Comparison of ENCODE assay signal across 37 cellular contexts in the genomic region with DNA sequence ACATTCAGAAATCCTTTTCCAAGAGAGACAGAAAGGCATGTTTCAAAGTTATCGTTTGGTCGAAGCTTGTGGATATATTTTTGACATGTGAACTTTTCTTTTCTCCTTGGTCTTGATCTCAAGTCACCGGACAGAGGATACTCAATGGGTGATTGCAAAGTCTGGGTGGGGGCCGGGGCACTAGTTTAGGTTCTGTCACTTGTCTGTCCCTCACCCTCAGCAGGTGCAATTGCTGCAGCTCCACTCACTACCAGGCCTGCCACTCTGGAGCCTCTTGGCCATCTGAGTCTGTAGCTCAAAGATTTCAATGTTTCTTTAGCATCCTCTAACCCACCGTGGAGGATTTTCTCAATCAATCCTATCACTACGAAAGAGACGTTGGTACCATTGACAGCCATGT.
"Had no signal": no experiment of that assay in that cellular context is flagged by ENCODE, and none has a peak within 500 bp of the region (broad histone marks: within the 10 kb centered on the region; RNA-seq: fewer than 3 reads in every experiment).

No MANE protein-coding gene starts in this region.

- H3K27me3 Mint-ChIP-seq: activated naive CD4-positive, alpha-beta T cell treated with anti-CD3 and anti-CD28 coated beads, Interleukin-2, amount 10 ng/mL, durations not matched to agents 7 days and 5 days had no signal

- H3K27me3 ChIP-seq: adrenal gland, ascending aorta, body of pancreas, brain microvascular endothelial cell, cardiac muscle cell had no signal

- DNase-seq: activated effector memory CD4-positive, alpha-beta T cell treated with anti-CD3 and anti-CD28 coated beads, Interleukin-2, amount 50 U/mL, for 16 hours; activated effector memory CD4-positive, alpha-beta T cell treated with Interleukin-2 at 50 U/mL for 16 hours; activated gamma-delta T cell; activated gamma-delta T cell treated with Interleukin-2 at 50 U/mL for 16 hours; activated naive CD4-positive, alpha-beta T cell; activated naive CD4-positive, alpha-beta T cell treated with anti-CD3 and anti-CD28 coated beads for 36 hours; activated naive CD4-positive, alpha-beta T cell treated with anti-CD3 and anti-CD28 coated beads, Interleukin-2, amount 10 ng/mL, durations not matched to agents 7 days and 5 days; activated naive CD4-positive, alpha-beta T cell treated with anti-CD3 and anti-CD28 coated beads, Interleukin-2, amount 50 U/mL, for 16 hours; activated naive CD4-positive, alpha-beta T cell treated with Interleukin-2 at 50 U/mL for 16 hours; activated naive CD8-positive, alpha-beta T cell treated with anti-CD3 and anti-CD28 coated beads for 36 hours; activated naive CD8-positive, alpha-beta T cell treated with anti-CD3 and anti-CD28 coated beads, Interleukin-2, amount 10 ng/mL, durations not matched to agents 7 days and 5 days; activated naive CD8-positive, alpha-beta T cell treated with anti-CD3 and anti-CD28 coated beads, Interleukin-2, amount 50 U/mL, for 24 hours; activated T-cell treated with anti-CD3 and anti-CD28 coated beads, Interleukin-2, amount 50 U/mL, for 1 hour; activated T-cell treated with anti-CD3 and anti-CD28 coated beads, Interleukin-2, amount 50 U/mL, for 24 hours; activated T-cell treated with anti-CD3 and anti-CD28 coated beads, Interleukin-2, amount 50 U/mL, for 4 hours; activated T-cell treated with anti-CD3 and anti-CD28 coated beads, Interleukin-2, amount 50 U/mL, for 48 hours; activated T-cell treated with anti-CD3 and anti-CD28 coated beads, Interleukin-2, amount 50 U/mL, for 72 hours; adrenal gland; amniotic stem cell; amygdala; anterior cingulate cortex; body of pancreas; brain microvascular endothelial cell; caudate nucleus; central memory CD4-positive, alpha-beta T cell; cerebellar nuclear complex had no signal

- H3K27ac ChIP-seq: adrenal gland, ascending aorta, body of pancreas, brain microvascular endothelial cell, breast epithelium, cardiac muscle cell had no signal

- H3K27ac Mint-ChIP-seq: activated naive CD4-positive, alpha-beta T cell treated with anti-CD3 and anti-CD28 coated beads for 36 hours; activated naive CD4-positive, alpha-beta T cell treated with anti-CD3 and anti-CD28 coated beads, Interleukin-2, amount 10 ng/mL, durations not matched to agents 7 days and 5 days; activated naive CD4-positive, alpha-beta T cell treated with anti-CD3 and anti-CD28 coated beads, Interleukin-2, amount 50 U/mL, for 24 hours; activated naive CD4-positive, alpha-beta T cell treated with anti-CD3 and anti-CD28 coated beads, Interleukin-2, amount 50 U/mL, for 72 hours; activated naive CD8-positive, alpha-beta T cell; activated naive CD8-positive, alpha-beta T cell treated with anti-CD3 and anti-CD28 coated beads for 36 hours; activated naive CD8-positive, alpha-beta T cell treated with anti-CD3 and anti-CD28 coated beads, Interleukin-2, amount 10 ng/mL, durations not matched to agents 7 days and 5 days; activated naive CD8-positive, alpha-beta T cell treated with anti-CD3 and anti-CD28 coated beads, Interleukin-2, amount 50 U/mL, for 24 hours; activated T-cell treated with anti-CD3 and anti-CD28 coated beads, Interleukin-2, amount 50 U/mL, for 24 hours; activated T-cell treated with anti-CD3 and anti-CD28 coated beads, Interleukin-2, amount 50 U/mL, for 72 hours; activated T-helper 1 cell treated with anti-CD3 and anti-CD28 coated beads, Interleukin-12 subunit alpha, Interleukin-12 subunit beta, Interleukin-2, Interleukin-4 antibody, amounts not matched to agents 30 ng/mL and 10 ng/mL and 1 ng/mL, durations not matched to agents 14 hours and 24 hours and 36 hours; activated T-helper 17 cell treated with anti-CD3 and anti-CD28 coated beads, Interleukin-2, amount 50 U/mL, for 72 hours; activated T-helper 2 cell treated with anti-CD3 and anti-CD28 coated beads, Interferon-gamma antibody, Interleukin-2, Interleukin-4, amounts not matched to agents 10 μg/mL and 5 μg/mL and 100 μg/mL, durations not matched to agents 14 hours and 24 hours and 36 hours had no signal

- H3K4me3 ChIP-seq: adrenal gland, ascending aorta, body of pancreas, breast epithelium, cardiac muscle cell had no signal

- H3K36me3 Mint-ChIP-seq: activated naive CD4-positive, alpha-beta T cell treated with anti-CD3 and anti-CD28 coated beads, Interleukin-2, amount 10 ng/mL, durations not matched to agents 7 days and 5 days; activated naive CD4-positive, alpha-beta T cell treated with anti-CD3 and anti-CD28 coated beads, Interleukin-2, amount 50 U/mL, for 24 hours; activated naive CD4-positive, alpha-beta T cell treated with anti-CD3 and anti-CD28 coated beads, Interleukin-2, amount 50 U/mL, for 72 hours; activated naive CD8-positive, alpha-beta T cell; activated naive CD8-positive, alpha-beta T cell treated with anti-CD3 and anti-CD28 coated beads for 36 hours; activated naive CD8-positive, alpha-beta T cell treated with anti-CD3 and anti-CD28 coated beads, Interleukin-2, amount 10 ng/mL, durations not matched to agents 7 days and 5 days; brain had no signal

- H3K9me3 ChIP-seq: adrenal gland, ascending aorta, body of pancreas, breast epithelium had no signal

- H3K4me3 Mint-ChIP-seq: activated naive CD4-positive, alpha-beta T cell treated with anti-CD3 and anti-CD28 coated beads for 36 hours; activated naive CD4-positive, alpha-beta T cell treated with anti-CD3 and anti-CD28 coated beads, Interleukin-2, amount 10 ng/mL, durations not matched to agents 7 days and 5 days; activated naive CD4-positive, alpha-beta T cell treated with anti-CD3 and anti-CD28 coated beads, Interleukin-2, amount 50 U/mL, for 24 hours; activated naive CD8-positive, alpha-beta T cell; activated naive CD8-positive, alpha-beta T cell treated with anti-CD3 and anti-CD28 coated beads for 36 hours; activated naive CD8-positive, alpha-beta T cell treated with anti-CD3 and anti-CD28 coated beads, Interleukin-2, amount 10 ng/mL, durations not matched to agents 7 days and 5 days; activated naive CD8-positive, alpha-beta T cell treated with anti-CD3 and anti-CD28 coated beads, Interleukin-2, amount 50 U/mL, for 24 hours; activated T-cell treated with anti-CD3 and anti-CD28 coated beads, Interleukin-2, amount 50 U/mL, for 24 hours; activated T-cell treated with anti-CD3 and anti-CD28 coated beads, Interleukin-2, amount 50 U/mL, for 4 hours; activated T-cell treated with anti-CD3 and anti-CD28 coated beads, Interleukin-2, amount 50 U/mL, for 72 hours; activated T-helper 1 cell treated with anti-CD3 and anti-CD28 coated beads, Interleukin-12 subunit alpha, Interleukin-12 subunit beta, Interleukin-2, Interleukin-4 antibody, amounts not matched to agents 30 ng/mL and 10 ng/mL and 1 ng/mL, durations not matched to agents 14 hours and 24 hours and 36 hours; activated T-helper 17 cell treated with anti-CD3 and anti-CD28 coated beads, Interleukin-2, amount 50 U/mL, for 72 hours; brain; central memory CD8-positive, alpha-beta T cell had no signal

- H3K9me3 Mint-ChIP-seq: activated naive CD4-positive, alpha-beta T cell treated with anti-CD3 and anti-CD28 coated beads for 36 hours; activated naive CD4-positive, alpha-beta T cell treated with anti-CD3 and anti-CD28 coated beads, Interleukin-2, amount 10 ng/mL, durations not matched to agents 7 days and 5 days; activated naive CD4-positive, alpha-beta T cell treated with anti-CD3 and anti-CD28 coated beads, Interleukin-2, amount 50 U/mL, for 24 hours; activated naive CD4-positive, alpha-beta T cell treated with anti-CD3 and anti-CD28 coated beads, Interleukin-2, amount 50 U/mL, for 72 hours; activated naive CD8-positive, alpha-beta T cell treated with anti-CD3 and anti-CD28 coated beads for 36 hours; activated naive CD8-positive, alpha-beta T cell treated with anti-CD3 and anti-CD28 coated beads, Interleukin-2, amount 10 ng/mL, durations not matched to agents 7 days and 5 days; activated naive CD8-positive, alpha-beta T cell treated with anti-CD3 and anti-CD28 coated beads, Interleukin-2, amount 50 U/mL, for 24 hours; activated T-cell treated with anti-CD3 and anti-CD28 coated beads, Interleukin-2, amount 50 U/mL, for 24 hours; activated T-cell treated with anti-CD3 and anti-CD28 coated beads, Interleukin-2, amount 50 U/mL, for 4 hours; activated T-cell treated with anti-CD3 and anti-CD28 coated beads, Interleukin-2, amount 50 U/mL, for 72 hours; activated T-helper 1 cell treated with anti-CD3 and anti-CD28 coated beads, Interleukin-12 subunit alpha, Interleukin-12 subunit beta, Interleukin-2, Interleukin-4 antibody, amounts not matched to agents 30 ng/mL and 10 ng/mL and 1 ng/mL, durations not matched to agents 14 hours and 24 hours and 36 hours; activated T-helper 17 cell treated with anti-CD3 and anti-CD28 coated beads, Interleukin-2, amount 50 U/mL, for 72 hours; activated T-helper 2 cell treated with anti-CD3 and anti-CD28 coated beads, Interferon-gamma antibody, Interleukin-2, Interleukin-4, amounts not matched to agents 10 μg/mL and 5 μg/mL and 100 μg/mL, durations not matched to agents 14 hours and 24 hours and 36 hours; central memory CD8-positive, alpha-beta T cell had no signal

- H3K4me1 ChIP-seq: adrenal gland, ascending aorta, body of pancreas, breast epithelium had no signal

- H3K36me3 ChIP-seq: adrenal gland, ascending aorta, brain microvascular endothelial cell, breast epithelium, cardiac muscle cell had no signal

- H3K4me1 Mint-ChIP-seq: activated naive CD4-positive, alpha-beta T cell treated with anti-CD3 and anti-CD28 coated beads, Interleukin-2, amount 10 ng/mL, durations not matched to agents 7 days and 5 days; activated naive CD4-positive, alpha-beta T cell treated with anti-CD3 and anti-CD28 coated beads, Interleukin-2, amount 50 U/mL, for 24 hours; activated naive CD8-positive, alpha-beta T cell treated with anti-CD3 and anti-CD28 coated beads for 36 hours; activated naive CD8-positive, alpha-beta T cell treated with anti-CD3 and anti-CD28 coated beads, Interleukin-2, amount 10 ng/mL, durations not matched to agents 7 days and 5 days; activated naive CD8-positive, alpha-beta T cell treated with anti-CD3 and anti-CD28 coated beads, Interleukin-2, amount 50 U/mL, for 24 hours; activated T-helper 17 cell treated with anti-CD3 and anti-CD28 coated beads, Interleukin-2, amount 50 U/mL, for 72 hours; central memory CD8-positive, alpha-beta T cell had no signal
